Comparison of ENCODE assay signal across 1 cellular context in the genomic region with DNA sequence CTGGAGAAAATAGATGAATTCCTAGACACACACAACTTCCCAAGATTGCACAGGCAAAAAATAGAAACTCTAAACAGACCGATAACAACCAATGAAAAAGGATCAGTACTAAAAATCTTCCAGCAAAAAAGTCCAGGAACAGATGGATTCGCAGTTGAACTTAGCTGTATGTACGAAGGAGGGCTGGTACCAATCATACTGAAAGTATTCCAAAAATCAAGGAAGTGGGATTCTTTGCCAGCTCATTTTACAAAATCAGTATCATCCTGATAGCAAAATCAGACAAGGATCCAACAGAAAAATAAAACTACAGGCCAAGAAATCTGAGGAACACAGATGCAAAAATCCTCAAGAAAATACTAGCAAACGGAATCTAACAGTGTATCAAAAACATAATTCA.
TF ChIP-seq lines count a peak whose summit lies in the region.

No MANE protein-coding gene starts in this region.

TF ChIP-seq in A549, 52 proteins besides CTCF, POLR2A, EP300 and RAD21:
- TF ChIP-seq KDM1A (IDR thresholded peaks at IDR 0.05; ENCODE audit: low read depth) (no peak), RARB (CRISPR knock-in tag; IDR thresholded peaks at IDR 0.05) (no peak), EHF (CRISPR knock-in tag; IDR thresholded peaks at IDR 0.05) (no peak), HOXB13 (CRISPR knock-in tag; IDR thresholded peaks at IDR 0.05; ENCODE audit: low read depth) (no peak), RFX5 (IDR thresholded peaks at IDR 0.05) (no peak), NR3C1 (IDR thresholded peaks at IDR 0.05) (no peak), POLR2AphosphoS2 (conservative IDR thresholded peaks at IDR 0.05; ENCODE audit: low read length) (no peak), FOSB (CRISPR knock-in tag; IDR thresholded peaks at IDR 0.05) (no peak), ZFP36 (IDR thresholded peaks at IDR 0.05; ENCODE audit: borderline replicate concordance, partially characterized antibody) (no peak), GATA3 (IDR thresholded peaks at IDR 0.05; ENCODE audit: borderline replicate concordance) (no peak), PHF8 (IDR thresholded peaks at IDR 0.05; ENCODE audit: borderline replicate concordance, low read depth) (no peak)
